Comparison of ENCODE assay signal across 8 cellular contexts in genomic region chr10:5666324-5667220, GRCh38. TPM values are rescaled to one million over a fixed set of nuclear protein-coding genes. Genes with fewer than 3 reads are reported as not detected.
A peak's percentile ranks its signal among the peaks of the same experiment; 100 is the strongest.
DNase-seq lines count a peak whose midpoint lies in the region; ATAC-seq lines count a peak whose summit lies in the region.

ASB13 (minus strand) TSS chr10:5666595; CDS start chr10:5666551, 44 bp downstream.

- DNase-seq in activated T-cell treated with anti-CD3 and anti-CD28 coated beads for 1 hour (ENCODE audit: low read depth) (peak; percentile 19), activated T-cell treated with anti-CD3 and anti-CD28 coated beads for 4 hours (no peak), RKO (ENCODE audit: low spot score) (peak; percentile 85), anterior cingulate cortex (lab: John Stamatoyannopoulos, UW) (peak in 53 of 58 donors; percentile 12 to 76 (median 48)), left ventricle myocardium superior (peak; percentile 92), pons (ENCODE audit: low spot score) (peak; percentile 49), cortex of kidney (lab: John Stamatoyannopoulos, UW) (no peak)

- ATAC-seq in HG03280 (IDR thresholded peaks at IDR 0.05; ENCODE audit: unreplicated experiment) = peak; percentile 58
- peak; percentile 98 for ATAC-seq in left ventricle myocardium superior

- intact Hi-C loops in left ventricle myocardium superior (cut with micrococcal nuclease) = no loop called here

RNA-seq across cellular contexts. Expression of gene ASB13, which starts in this region (rescaled TPM):
- 16.4 TPM for total RNA-seq in left ventricle myocardium superior

Comparison
In these comparisons a context has a peak if more than half of its experiments do, and no peak if none do; other contexts are left out.
1. DNase-seq: peak in activated T-cell treated with anti-CD3 and anti-CD28 coated beads for 1 hour (single experiment), RKO (single experiment), anterior cingulate cortex (53 of 58), left ventricle myocardium superior (single experiment) and pons (single experiment); none in activated T-cell treated with anti-CD3 and anti-CD28 coated beads for 4 hours (single experiment) and cortex of kidney (single experiment).